In the genomic region with DNA sequence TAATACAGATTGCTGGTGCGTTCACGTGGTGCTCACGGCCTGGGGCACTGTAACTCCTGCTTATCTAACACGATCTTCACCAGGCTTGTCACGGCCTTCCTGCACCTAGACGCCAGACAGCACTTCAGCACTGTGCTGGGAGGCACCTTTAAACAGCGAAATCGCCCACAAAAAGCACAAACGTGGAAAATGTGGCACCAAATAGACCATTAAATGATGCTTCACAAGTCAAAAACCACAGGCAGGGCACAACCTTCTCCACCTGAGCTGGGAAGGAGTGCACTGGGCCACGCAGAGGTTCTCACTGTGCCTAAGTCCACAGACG, we compare ENCODE assay signal across 14 cellular contexts. TPM values are rescaled to one million over a fixed set of nuclear protein-coding genes. Genes with fewer than 3 reads are reported as not detected.
DNase-seq lines count a peak whose midpoint lies in the region; ATAC-seq and TF ChIP-seq lines count a peak whose summit lies in the region.
"Had no signal": no experiment of that assay in that cellular context is flagged by ENCODE, and none has a peak within 500 bp of the region (broad histone marks: within the 10 kb centered on the region; RNA-seq: fewer than 3 reads in every experiment).

No MANE protein-coding gene starts in this region.

- no peak for TF ChIP-seq POLR2A in adrenal gland (IDR thresholded peaks at IDR 0.05)

- H3K9me3 ChIP-seq in adrenal gland (replicated peaks in 1 of 3) = no peaks in the 10 kb centered on the region

- ATAC-seq in effector memory CD8-positive, alpha-beta T cell (replicated peaks) = peak; percentile 93
- ATAC-seq in GM18520 (IDR thresholded peaks at IDR 0.05; ENCODE audit: unreplicated experiment) = no peak
- ATAC-seq: WTC11 had no signal

- no peak overlapping the region for H3K4me3 Mint-ChIP-seq in activated CD4-positive, alpha-beta memory T cell treated with anti-CD3 and anti-CD28 coated beads, Interleukin-2, amount 10 ng/mL, durations not matched to agents 7 days and 5 days
- peak overlapping the region; percentile 64 to 72 for H3K4me3 Mint-ChIP-seq in effector memory CD8-positive, alpha-beta T cell
- H3K4me3 Mint-ChIP-seq: WTC11 had no signal

- H3K4me1 Mint-ChIP-seq in activated CD4-positive, alpha-beta memory T cell treated with anti-CD3 and anti-CD28 coated beads, Interleukin-2, amount 10 ng/mL, durations not matched to agents 7 days and 5 days = peaks cover 15% of the 10 kb centered on the region
- H3K4me1 Mint-ChIP-seq in effector memory CD8-positive, alpha-beta T cell (ENCODE audit: low read depth in 2 of 2) = peaks cover 23 to 25% of the 10 kb centered on the region in 2 donors
- H3K4me1 Mint-ChIP-seq: WTC11 had no signal

- H3K27ac Mint-ChIP-seq in activated CD4-positive, alpha-beta memory T cell treated with anti-CD3 and anti-CD28 coated beads, Interleukin-2, amount 10 ng/mL, durations not matched to agents 7 days and 5 days = no peak overlapping the region
- H3K27ac Mint-ChIP-seq in effector memory CD8-positive, alpha-beta T cell = peak overlapping the region; percentile 92 to 94
- H3K27ac Mint-ChIP-seq: progenitor cell of endocrine pancreas, WTC11 had no signal

- peak; percentile 25 for DNase-seq in stimulated activated naive CD4-positive, alpha-beta T cell treated with Interleukin-2 at 50 U/mL for 16 hours (lab: John Stamatoyannopoulos, UW)
- no peak for DNase-seq in stimulated activated naive CD4-positive, alpha-beta T cell (lab: John Stamatoyannopoulos, UW)
- DNase-seq in activated CD4-positive, alpha-beta memory T cell treated with anti-CD3 and anti-CD28 coated beads, Interleukin-2, amount 10 ng/mL, durations not matched to agents 7 days and 5 days = peak; percentile 64
- DNase-seq in effector memory CD8-positive, alpha-beta T cell = peak; percentile 54 to 57 (median 57)
- DNase-seq in adrenal gland (no peak), Ammon's horn (ENCODE audit: low spot score) (no peak)
- no peak for DNase-seq in stimulated activated CD4-positive, alpha-beta T cell treated with anti-CD3 and anti-CD28 coated beads, Interleukin-4, amount 100 ng/mL, for 1 hour
- DNase-seq: KBM-7, NCI-H1092 treated with DMSO at 0.1 percent for 48 hours, NCI-H2171 treated with DMSO at 0.1 percent for 48 hours had no signal

- H3K4me3 ChIP-seq in adrenal gland = no peak overlapping the region
- H3K4me3 ChIP-seq: cardiac muscle cell had no signal

- peaks cover 4% of the 10 kb centered on the region for H3K9me3 Mint-ChIP-seq in activated CD4-positive, alpha-beta memory T cell treated with anti-CD3 and anti-CD28 coated beads, Interleukin-2, amount 10 ng/mL, durations not matched to agents 7 days and 5 days
- no peaks in the 10 kb centered on the region for H3K9me3 Mint-ChIP-seq in effector memory CD8-positive, alpha-beta T cell

- POLR2A ChIA-PET in activated CD4-positive, alpha-beta memory T cell treated with anti-CD3 and anti-CD28 coated beads, Interleukin-2, amount 10 ng/mL, durations not matched to agents 7 days and 5 days (lab: Charles Lee) = no interaction called here

- H3K27me3 ChIP-seq in adrenal gland = no peaks in the 10 kb centered on the region
- H3K27me3 ChIP-seq: cardiac muscle cell had no signal

- no peaks in the 10 kb centered on the region for H3K4me1 ChIP-seq in adrenal gland (replicated peaks in 1 of 2)

- H3K27me3 Mint-ChIP-seq in activated CD4-positive, alpha-beta memory T cell treated with anti-CD3 and anti-CD28 coated beads, Interleukin-2, amount 10 ng/mL, durations not matched to agents 7 days and 5 days = no peaks in the 10 kb centered on the region
- no peaks in the 10 kb centered on the region for H3K27me3 Mint-ChIP-seq in effector memory CD8-positive, alpha-beta T cell
- H3K27me3 Mint-ChIP-seq: progenitor cell of endocrine pancreas had no signal

- no peaks in the 10 kb centered on the region for H3K36me3 ChIP-seq in adrenal gland (replicated peaks in 1 of 2)
- H3K36me3 ChIP-seq: cardiac muscle cell had no signal

- no peak overlapping the region for H3K27ac ChIP-seq in adrenal gland
- H3K27ac ChIP-seq: cardiac muscle cell had no signal

- intact Hi-C loops in adrenal gland (cut with DNase I) = no loop called here

- 71 to 87% (median 79%) methylated on average over 10 to 11 of the region's 11 CpGs for WGBS in adrenal gland, 4 donors

- CTCF ChIA-PET in activated CD4-positive, alpha-beta memory T cell treated with anti-CD3 and anti-CD28 coated beads, Interleukin-2, amount 10 ng/mL, durations not matched to agents 7 days and 5 days (lab: Charles Lee) = interaction anchor here (1.3 kb wide), 1 partner anchor 9 kb away, joined by 3 read pairs; no protein-coding TSS in a partner anchor

- TF ChIP-seq CTCF in adrenal gland (IDR thresholded peaks at IDR 0.05) = no peak

- H3K36me3 Mint-ChIP-seq in activated CD4-positive, alpha-beta memory T cell treated with anti-CD3 and anti-CD28 coated beads, Interleukin-2, amount 10 ng/mL, durations not matched to agents 7 days and 5 days (ENCODE audit: low read depth) = no peaks in the 10 kb centered on the region
- H3K36me3 Mint-ChIP-seq in effector memory CD8-positive, alpha-beta T cell (ENCODE audit: insufficient read depth) = peaks cover 27% of the 10 kb centered on the region
- H3K36me3 Mint-ChIP-seq: WTC11 had no signal

RNA-seq across cellular contexts. Expression of a gene that starts 20.0 kb away (rescaled TPM):
- total RNA-seq in activated CD4-positive, alpha-beta memory T cell treated with anti-CD3 and anti-CD28 coated beads, Interleukin-2, amount 10 ng/mL, durations not matched to agents 7 days and 5 days = 1 to 10 TPM; 4.5 to 5.2 TPM
- 10 to 100 TPM; 10.7 to 40.6 (median 17.8) TPM for total RNA-seq in adrenal gland
- 1 to 10 TPM; 1.4 to 3.8 (median 2.9) TPM for polyA plus RNA-seq in adrenal gland

RNA-seq across cellular contexts. Expression of a gene that starts 22.2 kb away (rescaled TPM):
- 1 to 10 TPM; 6.6 to 8.0 TPM for total RNA-seq in activated CD4-positive, alpha-beta memory T cell treated with anti-CD3 and anti-CD28 coated beads, Interleukin-2, amount 10 ng/mL, durations not matched to agents 7 days and 5 days
- total RNA-seq in adrenal gland = 10 to 100 TPM in 1 of 8 donors, 1 to 10 TPM in 7; 2.5 to 10.2 (median 6.7) TPM
- polyA plus RNA-seq in adrenal gland = 10 to 100 TPM in 1 of 3 donors, 1 to 10 TPM in 1, under 1 TPM in 1; 0.90 to 18.0 (median 6.3) TPM

RNA-seq across cellular contexts. Expression of a gene that starts 35.9 kb away (rescaled TPM):
- total RNA-seq in activated CD4-positive, alpha-beta memory T cell treated with anti-CD3 and anti-CD28 coated beads, Interleukin-2, amount 10 ng/mL, durations not matched to agents 7 days and 5 days = under 1 TPM; 0.38 to 0.55 TPM
- 1 to 10 TPM in 7 of 8 donors, under 1 TPM in 1; 0.87 to 4.1 (median 1.3) TPM for total RNA-seq in adrenal gland
- 1 to 10 TPM in 2 of 3 donors, under 1 TPM in 1; 0.05 to 2.1 (median 1.8) TPM for polyA plus RNA-seq in adrenal gland

RNA-seq across cellular contexts. Expression of a gene that starts 45.5 kb away (rescaled TPM):
- 100 to 1,000 TPM; 280 to 284 TPM for total RNA-seq in activated CD4-positive, alpha-beta memory T cell treated with anti-CD3 and anti-CD28 coated beads, Interleukin-2, amount 10 ng/mL, durations not matched to agents 7 days and 5 days
- total RNA-seq in adrenal gland = 100 to 1,000 TPM; 162 to 427 (median 236) TPM
- polyA plus RNA-seq in adrenal gland = 100 to 1,000 TPM in 2 of 3 donors, 10 to 100 TPM in 1; 42.3 to 414 (median 388) TPM

Comparison
In these comparisons a context has a peak if more than half of its experiments do, and no peak if none do; other contexts are left out.
1. DNase-seq: peak in stimulated activated naive CD4-positive, alpha-beta T cell treated with Interleukin-2 at 50 U/mL for 16 hours (single experiment), activated CD4-positive, alpha-beta memory T cell treated with anti-CD3 and anti-CD28 coated beads, Interleukin-2, amount 10 ng/mL, durations not matched to agents 7 days and 5 days (single experiment) and effector memory CD8-positive, alpha-beta T cell (3 of 3); none in stimulated activated naive CD4-positive, alpha-beta T cell (0 of 6), adrenal gland (0 of 7), stimulated activated CD4-positive, alpha-beta T cell treated with anti-CD3 and anti-CD28 coated beads, Interleukin-4, amount 100 ng/mL, for 1 hour (single experiment) and Ammon's horn (single experiment).